Comparison of ENCODE assay signal across 8 cellular contexts in genomic region chr10:59906417-59907202, GRCh38. TPM values are rescaled to one million over a fixed set of nuclear protein-coding genes. Genes with fewer than 3 reads are reported as not detected.
DNase-seq lines count a peak whose midpoint lies in the region; ATAC-seq and TF ChIP-seq lines count a peak whose summit lies in the region.

TSS of gene CCDC6 (minus strand) at chr10:59906556. CDS start at chr10:59906424, 132 bp downstream.

- TF ChIP-seq CTCF in coronary artery (IDR thresholded peaks at IDR 0.05) (peak; percentile 82), left lung (IDR thresholded peaks at IDR 0.05) (peak; percentile 76 to 90)

- no peaks in the 10 kb centered on the region for H3K27me3 ChIP-seq in left lung

- H3K27ac ChIP-seq in coronary artery (peak within 1 kb of the TSS; percentile 96 to 97), left lung (peak within 1 kb of the TSS; percentile 93 to 94)

- intact Hi-C loops in activated CD4-positive, alpha-beta T cell treated with anti-CD3 and anti-CD28 coated beads, Interleukin-2, amount 10 ng/mL, durations not matched to agents 24 days and 14 days (cut with micrococcal nuclease) = loop anchor here (1.0 to 10.0 kb wide), 9 partner anchors 41 to 1640 kb away; partner anchors contain the start of genes CDK1, IPMK and SLC16A9
- intact Hi-C loops in left lung (cut with DNase I) = no loop called here

- peaks cover 0 to 5% of the 10 kb centered on the region in 2 donors for H3K36me3 ChIP-seq in left lung

- peaks cover 51% of the 10 kb centered on the region for H3K4me1 Mint-ChIP-seq in activated CD4-positive, alpha-beta T cell treated with anti-CD3 and anti-CD28 coated beads, Interleukin-2, amount 10 ng/mL, durations not matched to agents 24 days and 14 days

- DNase-seq in C1 segment of cervical spinal cord (lab: John Stamatoyannopoulos, UW) (peak; percentile 36 to 93 (median 87)), NCI-H526 (lab: John Stamatoyannopoulos, UW) (peak; percentile 78 to 96), coronary artery (ENCODE audit: low spot score) (peak; percentile 95), left lung (peak; percentile 94 to 96)
- DNase-seq in activated CD4-positive, alpha-beta T cell treated with anti-CD3 and anti-CD28 coated beads, Interleukin-2, amount 10 ng/mL, durations not matched to agents 24 days and 14 days = peak; percentile 97
- peak; percentile 87 to 88 for DNase-seq in stimulated activated CD4-positive, alpha-beta T cell treated with anti-CD3 and anti-CD28 coated beads, Interleukin-2, amount 100 ng/mL, for 48 hours

- peak within 1 kb of the TSS; percentile 99 for H3K4me3 Mint-ChIP-seq in activated CD4-positive, alpha-beta T cell treated with anti-CD3 and anti-CD28 coated beads, Interleukin-2, amount 10 ng/mL, durations not matched to agents 24 days and 14 days

- peak; percentile 95 for ATAC-seq in GM19324 (IDR thresholded peaks at IDR 0.05; ENCODE audit: low FRiP score, unreplicated experiment)
- peak; percentile 71 for ATAC-seq in HG03469 (IDR thresholded peaks at IDR 0.05; ENCODE audit: unreplicated experiment)
- ATAC-seq in left lung = peak; percentile 92

- H3K27ac Mint-ChIP-seq in activated CD4-positive, alpha-beta T cell treated with anti-CD3 and anti-CD28 coated beads, Interleukin-2, amount 10 ng/mL, durations not matched to agents 24 days and 14 days = peak within 1 kb of the TSS; percentile 99

- H3K9me3 Mint-ChIP-seq in activated CD4-positive, alpha-beta T cell treated with anti-CD3 and anti-CD28 coated beads, Interleukin-2, amount 10 ng/mL, durations not matched to agents 24 days and 14 days = no peaks in the 10 kb centered on the region

- peaks cover 13 to 48% of the 10 kb centered on the region in 2 donors for H3K4me1 ChIP-seq in left lung

- no peaks in the 10 kb centered on the region for H3K9me3 ChIP-seq in left lung

- H3K36me3 Mint-ChIP-seq in activated CD4-positive, alpha-beta T cell treated with anti-CD3 and anti-CD28 coated beads, Interleukin-2, amount 10 ng/mL, durations not matched to agents 24 days and 14 days (ENCODE audit: low read depth) = peaks cover 31% of the 10 kb centered on the region

- no peaks in the 10 kb centered on the region for H3K27me3 Mint-ChIP-seq in activated CD4-positive, alpha-beta T cell treated with anti-CD3 and anti-CD28 coated beads, Interleukin-2, amount 10 ng/mL, durations not matched to agents 24 days and 14 days

- H3K4me3 ChIP-seq in coronary artery (peak within 1 kb of the TSS; percentile 97), left lung (peak within 1 kb of the TSS; percentile 79 to 90)

RNA-seq across cellular contexts. Expression of gene CCDC6, which starts in this region (rescaled TPM):
- total RNA-seq in activated CD4-positive, alpha-beta T cell treated with anti-CD3 and anti-CD28 coated beads, Interleukin-2, amount 10 ng/mL, durations not matched to agents 24 days and 14 days = 83.2 and 85.1 TPM in 2 replicates
- total RNA-seq in left lung = 10 to 100 TPM; 55.9 to 76.6 TPM

Comparison
In these comparisons a context has a peak if more than half of its experiments do, and no peak if none do; other contexts are left out.
1. Peak in every context shown above with its lines: DNase-seq, ATAC-seq, H3K4me3 ChIP-seq and H3K27ac ChIP-seq.